1 cellular context compared by ENCODE assay signal in the genomic region with DNA sequence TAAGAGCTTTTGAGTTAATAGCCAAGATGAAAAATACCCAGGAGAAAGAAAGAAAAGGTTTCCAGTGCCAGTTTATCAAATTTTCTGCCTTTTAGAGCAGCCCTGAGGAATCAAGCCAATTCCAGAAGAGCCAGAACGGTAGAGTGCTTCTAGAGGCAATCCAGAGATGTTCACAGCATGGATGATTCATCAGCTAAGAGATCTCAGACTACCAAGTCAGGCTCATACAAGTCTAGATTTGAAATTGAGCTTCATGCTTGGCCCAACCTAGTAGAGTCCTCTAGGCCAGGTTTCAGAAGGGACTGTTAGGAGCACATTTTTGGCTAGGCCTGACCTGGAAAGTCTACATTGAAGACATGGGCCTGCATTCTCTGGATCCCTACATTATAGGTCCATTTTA.
TF ChIP-seq lines count a peak whose summit lies in the region.

No MANE protein-coding gene starts in this region.

TF ChIP-seq in HepG2, 621 proteins besides CTCF, POLR2A, EP300 and RAD21:
- TF ChIP-seq ZNF747 (CRISPR knock-in tag; IDR thresholded peaks at IDR 0.05; ENCODE audit: borderline replicate concordance) (no peak), ASH2L (IDR thresholded peaks at IDR 0.05; ENCODE audit: insufficient read length, low read depth, low read length) (no peak), THYN1 (CRISPR knock-in tag; IDR thresholded peaks at IDR 0.05; ENCODE audit: borderline replicate concordance, low read depth) (no peak), ZNF552 (CRISPR knock-in tag; IDR thresholded peaks at IDR 0.05; ENCODE audit: borderline replicate concordance) (no peak), NR2F2 (IDR thresholded peaks at IDR 0.05; ENCODE audit: borderline replicate concordance, low read depth) (no peak), ZNF772 (CRISPR knock-in tag; IDR thresholded peaks at IDR 0.05) (no peak), PHF5A (CRISPR knock-in tag; IDR thresholded peaks at IDR 0.05; ENCODE audit: low read depth, unreplicated experiment) (no peak), SIX4 (CRISPR knock-in tag; IDR thresholded peaks at IDR 0.05) (no peak), SNAPC5 (CRISPR knock-in tag; IDR thresholded peaks at IDR 0.05; ENCODE audit: borderline replicate concordance) (no peak), PAX8 (CRISPR knock-in tag; IDR thresholded peaks at IDR 0.05; ENCODE audit: borderline replicate concordance) (no peak), ZNF609 (CRISPR knock-in tag; IDR thresholded peaks at IDR 0.05; ENCODE audit: borderline replicate concordance) (no peak), SOX6 (IDR thresholded peaks at IDR 0.05) (no peak), SOX6 (CRISPR knock-in tag; IDR thresholded peaks at IDR 0.05) (no peak), THAP8 (CRISPR knock-in tag; IDR thresholded peaks at IDR 0.05; ENCODE audit: borderline replicate concordance) (no peak)
- TF ChIP-seq, protein P1, sequence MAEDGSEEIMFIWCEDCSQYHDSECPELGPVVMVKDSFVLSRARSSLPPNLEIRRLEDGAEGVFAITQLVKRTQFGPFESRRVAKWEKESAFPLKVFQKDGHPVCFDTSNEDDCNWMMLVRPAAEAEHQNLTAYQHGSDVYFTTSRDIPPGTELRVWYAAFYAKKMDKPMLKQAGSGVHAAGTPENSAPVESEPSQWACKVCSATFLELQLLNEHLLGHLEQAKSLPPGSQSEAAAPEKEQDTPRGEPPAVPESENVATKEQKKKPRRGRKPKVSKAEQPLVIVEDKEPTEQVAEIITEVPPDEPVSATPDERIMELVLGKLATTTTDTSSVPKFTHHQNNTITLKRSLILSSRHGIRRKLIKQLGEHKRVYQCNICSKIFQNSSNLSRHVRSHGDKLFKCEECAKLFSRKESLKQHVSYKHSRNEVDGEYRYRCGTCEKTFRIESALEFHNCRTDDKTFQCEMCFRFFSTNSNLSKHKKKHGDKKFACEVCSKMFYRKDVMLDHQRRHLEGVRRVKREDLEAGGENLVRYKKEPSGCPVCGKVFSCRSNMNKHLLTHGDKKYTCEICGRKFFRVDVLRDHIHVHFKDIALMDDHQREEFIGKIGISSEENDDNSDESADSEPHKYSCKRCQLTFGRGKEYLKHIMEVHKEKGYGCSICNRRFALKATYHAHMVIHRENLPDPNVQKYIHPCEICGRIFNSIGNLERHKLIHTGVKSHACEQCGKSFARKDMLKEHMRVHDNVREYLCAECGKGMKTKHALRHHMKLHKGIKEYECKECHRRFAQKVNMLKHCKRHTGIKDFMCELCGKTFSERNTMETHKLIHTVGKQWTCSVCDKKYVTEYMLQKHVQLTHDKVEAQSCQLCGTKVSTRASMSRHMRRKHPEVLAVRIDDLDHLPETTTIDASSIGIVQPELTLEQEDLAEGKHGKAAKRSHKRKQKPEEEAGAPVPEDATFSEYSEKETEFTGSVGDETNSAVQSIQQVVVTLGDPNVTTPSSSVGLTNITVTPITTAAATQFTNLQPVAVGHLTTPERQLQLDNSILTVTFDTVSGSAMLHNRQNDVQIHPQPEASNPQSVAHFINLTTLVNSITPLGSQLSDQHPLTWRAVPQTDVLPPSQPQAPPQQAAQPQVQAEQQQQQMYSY (CRISPR knock-in tag; IDR thresholded peaks at IDR 0.05) = no peak
- TF ChIP-seq, protein P2, sequence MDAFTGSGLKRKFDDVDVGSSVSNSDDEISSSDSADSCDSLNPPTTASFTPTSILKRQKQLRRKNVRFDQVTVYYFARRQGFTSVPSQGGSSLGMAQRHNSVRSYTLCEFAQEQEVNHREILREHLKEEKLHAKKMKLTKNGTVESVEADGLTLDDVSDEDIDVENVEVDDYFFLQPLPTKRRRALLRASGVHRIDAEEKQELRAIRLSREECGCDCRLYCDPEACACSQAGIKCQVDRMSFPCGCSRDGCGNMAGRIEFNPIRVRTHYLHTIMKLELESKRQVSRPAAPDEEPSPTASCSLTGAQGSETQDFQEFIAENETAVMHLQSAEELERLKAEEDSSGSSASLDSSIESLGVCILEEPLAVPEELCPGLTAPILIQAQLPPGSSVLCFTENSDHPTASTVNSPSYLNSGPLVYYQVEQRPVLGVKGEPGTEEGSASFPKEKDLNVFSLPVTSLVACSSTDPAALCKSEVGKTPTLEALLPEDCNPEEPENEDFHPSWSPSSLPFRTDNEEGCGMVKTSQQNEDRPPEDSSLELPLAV (CRISPR knock-in tag; conservative IDR thresholded peaks at IDR 0.05; ENCODE audit: low read depth) = no peak
